In genomic region chr1:145714524-145715111, GRCh38 we compare ENCODE assay signal across 1 cellular context.
TF ChIP-seq lines count a peak whose summit lies in the region.

No MANE protein-coding gene starts in this region.

TF ChIP-seq in HepG2, 621 proteins besides CTCF, POLR2A, EP300 and RAD21 (continued from another document and continues in another):
- no peak for TF ChIP-seq ATF4 (CRISPR knock-in tag; IDR thresholded peaks at IDR 0.05)
- no peak for TF ChIP-seq ARNT2 (CRISPR knock-in tag; IDR thresholded peaks at IDR 0.05; ENCODE audit: low read depth)
- TF ChIP-seq ZSCAN30 (CRISPR knock-in tag; IDR thresholded peaks at IDR 0.05): no peak
- no peak for TF ChIP-seq MATR3 (CRISPR knock-in tag; IDR thresholded peaks at IDR 0.05)
- TF ChIP-seq ZNF652 (CRISPR knock-in tag; IDR thresholded peaks at IDR 0.05; ENCODE audit: borderline replicate concordance, low read depth): no peak
- no peak for TF ChIP-seq ZNF282 (IDR thresholded peaks at IDR 0.05; ENCODE audit: partially characterized antibody)
- TF ChIP-seq MXD4 (CRISPR knock-in tag; IDR thresholded peaks at IDR 0.05): peak; percentile 73
- peak; percentile 49; the same call in 1 of the 2 replicates for TF ChIP-seq IRF2 (CRISPR knock-in tag; IDR thresholded peaks at IDR 0.05)
- TF ChIP-seq POLR2G (IDR thresholded peaks at IDR 0.05; ENCODE audit: low read depth, low read length): 0 out of 2 replicates have a peak, but pooled peaks have one; percentile 47
- TF ChIP-seq CC2D1A (CRISPR knock-in tag; IDR thresholded peaks at IDR 0.05): no peak
- no peak for TF ChIP-seq E2F2 (CRISPR knock-in tag; IDR thresholded peaks at IDR 0.05; ENCODE audit: borderline replicate concordance)
- TF ChIP-seq, protein P1, sequence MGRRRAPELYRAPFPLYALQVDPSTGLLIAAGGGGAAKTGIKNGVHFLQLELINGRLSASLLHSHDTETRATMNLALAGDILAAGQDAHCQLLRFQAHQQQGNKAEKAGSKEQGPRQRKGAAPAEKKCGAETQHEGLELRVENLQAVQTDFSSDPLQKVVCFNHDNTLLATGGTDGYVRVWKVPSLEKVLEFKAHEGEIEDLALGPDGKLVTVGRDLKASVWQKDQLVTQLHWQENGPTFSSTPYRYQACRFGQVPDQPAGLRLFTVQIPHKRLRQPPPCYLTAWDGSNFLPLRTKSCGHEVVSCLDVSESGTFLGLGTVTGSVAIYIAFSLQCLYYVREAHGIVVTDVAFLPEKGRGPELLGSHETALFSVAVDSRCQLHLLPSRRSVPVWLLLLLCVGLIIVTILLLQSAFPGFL (CRISPR knock-in tag; IDR thresholded peaks at IDR 0.05): no peak
- TF ChIP-seq ARNTL (CRISPR knock-in tag; IDR thresholded peaks at IDR 0.05): peak; percentile 86; the same call in 1 of the 2 replicates
- peak; percentile 53; the same call in 1 of the 2 replicates for TF ChIP-seq ZBED4 (CRISPR knock-in tag; IDR thresholded peaks at IDR 0.05; ENCODE audit: borderline replicate concordance)
- peak; percentile 46 for TF ChIP-seq ZNF407 (CRISPR knock-in tag; IDR thresholded peaks at IDR 0.05; ENCODE audit: not compliant biosample characterization)
- TF ChIP-seq, protein P2, sequence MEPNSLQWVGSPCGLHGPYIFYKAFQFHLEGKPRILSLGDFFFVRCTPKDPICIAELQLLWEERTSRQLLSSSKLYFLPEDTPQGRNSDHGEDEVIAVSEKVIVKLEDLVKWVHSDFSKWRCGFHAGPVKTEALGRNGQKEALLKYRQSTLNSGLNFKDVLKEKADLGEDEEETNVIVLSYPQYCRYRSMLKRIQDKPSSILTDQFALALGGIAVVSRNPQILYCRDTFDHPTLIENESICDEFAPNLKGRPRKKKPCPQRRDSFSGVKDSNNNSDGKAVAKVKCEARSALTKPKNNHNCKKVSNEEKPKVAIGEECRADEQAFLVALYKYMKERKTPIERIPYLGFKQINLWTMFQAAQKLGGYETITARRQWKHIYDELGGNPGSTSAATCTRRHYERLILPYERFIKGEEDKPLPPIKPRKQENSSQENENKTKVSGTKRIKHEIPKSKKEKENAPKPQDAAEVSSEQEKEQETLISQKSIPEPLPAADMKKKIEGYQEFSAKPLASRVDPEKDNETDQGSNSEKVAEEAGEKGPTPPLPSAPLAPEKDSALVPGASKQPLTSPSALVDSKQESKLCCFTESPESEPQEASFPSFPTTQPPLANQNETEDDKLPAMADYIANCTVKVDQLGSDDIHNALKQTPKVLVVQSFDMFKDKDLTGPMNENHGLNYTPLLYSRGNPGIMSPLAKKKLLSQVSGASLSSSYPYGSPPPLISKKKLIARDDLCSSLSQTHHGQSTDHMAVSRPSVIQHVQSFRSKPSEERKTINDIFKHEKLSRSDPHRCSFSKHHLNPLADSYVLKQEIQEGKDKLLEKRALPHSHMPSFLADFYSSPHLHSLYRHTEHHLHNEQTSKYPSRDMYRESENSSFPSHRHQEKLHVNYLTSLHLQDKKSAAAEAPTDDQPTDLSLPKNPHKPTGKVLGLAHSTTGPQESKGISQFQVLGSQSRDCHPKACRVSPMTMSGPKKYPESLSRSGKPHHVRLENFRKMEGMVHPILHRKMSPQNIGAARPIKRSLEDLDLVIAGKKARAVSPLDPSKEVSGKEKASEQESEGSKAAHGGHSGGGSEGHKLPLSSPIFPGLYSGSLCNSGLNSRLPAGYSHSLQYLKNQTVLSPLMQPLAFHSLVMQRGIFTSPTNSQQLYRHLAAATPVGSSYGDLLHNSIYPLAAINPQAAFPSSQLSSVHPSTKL (CRISPR knock-in tag; IDR thresholded peaks at IDR 0.05): peak; percentile 70
- TF ChIP-seq ZNF124 (CRISPR knock-in tag; IDR thresholded peaks at IDR 0.05): peak; percentile 43; the same call in 1 of the 2 replicates
- TF ChIP-seq, protein P3, sequence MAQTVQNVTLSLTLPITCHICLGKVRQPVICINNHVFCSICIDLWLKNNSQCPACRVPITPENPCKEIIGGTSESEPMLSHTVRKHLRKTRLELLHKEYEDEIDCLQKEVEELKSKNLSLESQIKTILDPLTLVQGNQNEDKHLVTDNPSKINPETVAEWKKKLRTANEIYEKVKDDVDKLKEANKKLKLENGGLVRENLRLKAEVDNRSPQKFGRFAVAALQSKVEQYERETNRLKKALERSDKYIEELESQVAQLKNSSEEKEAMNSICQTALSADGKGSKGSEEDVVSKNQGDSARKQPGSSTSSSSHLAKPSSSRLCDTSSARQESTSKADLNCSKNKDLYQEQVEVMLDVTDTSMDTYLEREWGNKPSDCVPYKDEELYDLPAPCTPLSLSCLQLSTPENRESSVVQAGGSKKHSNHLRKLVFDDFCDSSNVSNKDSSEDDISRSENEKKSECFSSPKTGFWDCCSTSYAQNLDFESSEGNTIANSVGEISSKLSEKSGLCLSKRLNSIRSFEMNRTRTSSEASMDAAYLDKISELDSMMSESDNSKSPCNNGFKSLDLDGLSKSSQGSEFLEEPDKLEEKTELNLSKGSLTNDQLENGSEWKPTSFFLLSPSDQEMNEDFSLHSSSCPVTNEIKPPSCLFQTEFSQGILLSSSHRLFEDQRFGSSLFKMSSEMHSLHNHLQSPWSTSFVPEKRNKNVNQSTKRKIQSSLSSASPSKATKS (CRISPR knock-in tag; IDR thresholded peaks at IDR 0.05): no peak
- TF ChIP-seq, protein P4, sequence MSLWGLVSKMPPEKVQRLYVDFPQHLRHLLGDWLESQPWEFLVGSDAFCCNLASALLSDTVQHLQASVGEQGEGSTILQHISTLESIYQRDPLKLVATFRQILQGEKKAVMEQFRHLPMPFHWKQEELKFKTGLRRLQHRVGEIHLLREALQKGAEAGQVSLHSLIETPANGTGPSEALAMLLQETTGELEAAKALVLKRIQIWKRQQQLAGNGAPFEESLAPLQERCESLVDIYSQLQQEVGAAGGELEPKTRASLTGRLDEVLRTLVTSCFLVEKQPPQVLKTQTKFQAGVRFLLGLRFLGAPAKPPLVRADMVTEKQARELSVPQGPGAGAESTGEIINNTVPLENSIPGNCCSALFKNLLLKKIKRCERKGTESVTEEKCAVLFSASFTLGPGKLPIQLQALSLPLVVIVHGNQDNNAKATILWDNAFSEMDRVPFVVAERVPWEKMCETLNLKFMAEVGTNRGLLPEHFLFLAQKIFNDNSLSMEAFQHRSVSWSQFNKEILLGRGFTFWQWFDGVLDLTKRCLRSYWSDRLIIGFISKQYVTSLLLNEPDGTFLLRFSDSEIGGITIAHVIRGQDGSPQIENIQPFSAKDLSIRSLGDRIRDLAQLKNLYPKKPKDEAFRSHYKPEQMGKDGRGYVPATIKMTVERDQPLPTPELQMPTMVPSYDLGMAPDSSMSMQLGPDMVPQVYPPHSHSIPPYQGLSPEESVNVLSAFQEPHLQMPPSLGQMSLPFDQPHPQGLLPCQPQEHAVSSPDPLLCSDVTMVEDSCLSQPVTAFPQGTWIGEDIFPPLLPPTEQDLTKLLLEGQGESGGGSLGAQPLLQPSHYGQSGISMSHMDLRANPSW (CRISPR knock-in tag; IDR thresholded peaks at IDR 0.05; ENCODE audit: borderline replicate concordance): no peak
- TF ChIP-seq ZNF331 (CRISPR knock-in tag; IDR thresholded peaks at IDR 0.05): peak; percentile 59; the same call in 1 of the 2 replicates
- TF ChIP-seq, protein P5, sequence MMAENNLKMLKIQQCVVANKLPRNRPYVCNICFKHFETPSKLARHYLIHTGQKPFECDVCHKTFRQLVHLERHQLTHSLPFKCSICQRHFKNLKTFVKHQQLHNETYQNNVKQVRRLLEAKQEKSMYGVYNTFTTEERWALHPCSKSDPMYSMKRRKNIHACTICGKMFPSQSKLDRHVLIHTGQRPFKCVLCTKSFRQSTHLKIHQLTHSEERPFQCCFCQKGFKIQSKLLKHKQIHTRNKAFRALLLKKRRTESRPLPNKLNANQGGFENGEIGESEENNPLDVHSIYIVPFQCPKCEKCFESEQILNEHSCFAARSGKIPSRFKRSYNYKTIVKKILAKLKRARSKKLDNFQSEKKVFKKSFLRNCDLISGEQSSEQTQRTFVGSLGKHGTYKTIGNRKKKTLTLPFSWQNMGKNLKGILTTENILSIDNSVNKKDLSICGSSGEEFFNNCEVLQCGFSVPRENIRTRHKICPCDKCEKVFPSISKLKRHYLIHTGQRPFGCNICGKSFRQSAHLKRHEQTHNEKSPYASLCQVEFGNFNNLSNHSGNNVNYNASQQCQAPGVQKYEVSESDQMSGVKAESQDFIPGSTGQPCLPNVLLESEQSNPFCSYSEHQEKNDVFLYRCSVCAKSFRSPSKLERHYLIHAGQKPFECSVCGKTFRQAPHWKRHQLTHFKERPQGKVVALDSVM (CRISPR knock-in tag; IDR thresholded peaks at IDR 0.05): 0 out of 2 replicates have a peak, but pooled peaks have one; percentile 30
- 0 out of 2 replicates have a peak, but pooled peaks have one; percentile 20 for TF ChIP-seq ZNF431 (CRISPR knock-in tag; IDR thresholded peaks at IDR 0.05; ENCODE audit: borderline replicate concordance, low read depth)
